In genomic region chr11:119084663-119085522, GRCh38 we compare ENCODE assay signal across 8 cellular contexts. TPM values are rescaled to one million over a fixed set of nuclear protein-coding genes. Genes with fewer than 3 reads are reported as not detected.
DNase-seq lines count a peak whose midpoint lies in the region; ATAC-seq and TF ChIP-seq lines count a peak whose summit lies in the region.

Gene HMBS, plus strand, starts transcription at chr11:119084881. Its CDS starts 153 bp downstream, at chr11:119085034.

- peak within 1 kb of the TSS; percentile 91 for H3K4me3 ChIP-seq in RWPE2 (ENCODE audit: severe bottlenecking)

- peaks cover 24% of the 10 kb centered on the region for H3K36me3 ChIP-seq in RWPE2 (ENCODE audit: low read depth)

- H3K4me3 Mint-ChIP-seq in activated T-helper 2 cell treated with anti-CD3 and anti-CD28 coated beads, Interferon-gamma antibody, Interleukin-2, Interleukin-4, amounts not matched to agents 10 μg/mL and 5 μg/mL and 100 μg/mL, durations not matched to agents 14 hours and 24 hours and 36 hours (ENCODE audit: low read depth), result peak within 1 kb of the TSS; percentile 96
- peak within 1 kb of the TSS; percentile 92 for H3K4me3 Mint-ChIP-seq in natural killer cell

- TF ChIP-seq CTCF in RWPE2 (IDR thresholded peaks at IDR 0.05; ENCODE audit: poor library complexity, severe bottlenecking) (no peak), natural killer cell (IDR thresholded peaks at IDR 0.05) (no peak)

- H3K9me3 Mint-ChIP-seq in activated T-helper 2 cell treated with anti-CD3 and anti-CD28 coated beads, Interferon-gamma antibody, Interleukin-2, Interleukin-4, amounts not matched to agents 10 μg/mL and 5 μg/mL and 100 μg/mL, durations not matched to agents 14 hours and 24 hours and 36 hours, result no peaks in the 10 kb centered on the region
- H3K9me3 Mint-ChIP-seq in natural killer cell, result no peaks in the 10 kb centered on the region

- peak; percentile 96 for DNase-seq in EH (ENCODE audit: low read depth)
- peak; percentile 93 for DNase-seq in H4 (ENCODE audit: low spot score)
- peak; percentile 87 for DNase-seq in LoVo (ENCODE audit: low spot score)
- DNase-seq in RWPE2 (ENCODE audit: low spot score), result peak; percentile 86
- DNase-seq in activated T-helper 2 cell treated with anti-CD3 and anti-CD28 coated beads, Interferon-gamma antibody, Interleukin-2, Interleukin-4, amounts not matched to agents 10 μg/mL and 5 μg/mL and 100 μg/mL, durations not matched to agents 14 hours and 24 hours and 36 hours (ENCODE audit: low spot score), result peak; percentile 91
- DNase-seq in fibroblast of peridontal ligament (ENCODE audit: extremely low read depth), result peak; percentile 92
- peak; percentile 93 for DNase-seq in natural killer cell
- DNase-seq in stimulated activated naive CD4-positive, alpha-beta T cell treated with Interleukin-2 at 50 U/mL for 16 hours (lab: John Stamatoyannopoulos, UW), result peak; percentile 83

- peaks cover 12% of the 10 kb centered on the region for H3K4me1 ChIP-seq in RWPE2 (ENCODE audit: insufficient read depth, poor library complexity, severe bottlenecking)

- H3K27ac Mint-ChIP-seq in activated T-helper 2 cell treated with anti-CD3 and anti-CD28 coated beads, Interferon-gamma antibody, Interleukin-2, Interleukin-4, amounts not matched to agents 10 μg/mL and 5 μg/mL and 100 μg/mL, durations not matched to agents 14 hours and 24 hours and 36 hours, result peak within 1 kb of the TSS; percentile 93
- H3K27ac Mint-ChIP-seq in natural killer cell, result peak within 1 kb of the TSS; percentile 92 to 94

- ATAC-seq in RWPE2 (ENCODE audit: low read depth), result peak; percentile 86
- peak; percentile 93 to 97 (median 95) for ATAC-seq in natural killer cell

- peaks cover 29% of the 10 kb centered on the region for H3K4me1 Mint-ChIP-seq in activated T-helper 2 cell treated with anti-CD3 and anti-CD28 coated beads, Interferon-gamma antibody, Interleukin-2, Interleukin-4, amounts not matched to agents 10 μg/mL and 5 μg/mL and 100 μg/mL, durations not matched to agents 14 hours and 24 hours and 36 hours (ENCODE audit: low read depth)
- H3K4me1 Mint-ChIP-seq in natural killer cell, result peaks cover 12 to 16% of the 10 kb centered on the region in 2 donors

- H3K27me3 ChIP-seq in RWPE2 (ENCODE audit: insufficient read depth, poor library complexity, severe bottlenecking), result no peaks in the 10 kb centered on the region

- no peaks in the 10 kb centered on the region for H3K9me3 ChIP-seq in RWPE2 (ENCODE audit: severe bottlenecking)

- intact Hi-C loops in activated T-helper 2 cell treated with anti-CD3 and anti-CD28 coated beads, Interferon-gamma antibody, Interleukin-2, Interleukin-4, amounts not matched to agents 10 μg/mL and 5 μg/mL and 100 μg/mL, durations not matched to agents 14 hours and 24 hours and 36 hours (cut with micrococcal nuclease), result loop anchor here (1.0 to 2.0 kb wide), 5 partner anchors 10 to 66 kb away; partner anchors contain the start of genes HINFP, HYOU1, RPS25 and TRAPPC4
- intact Hi-C loops in natural killer cell (cut with micrococcal nuclease), result loop anchor here (1.0 to 5.0 kb wide), 4 partner anchors 10 to 37 kb away; partner anchors contain the start of genes DPAGT1, HINFP and HYOU1

- peak within 1 kb of the TSS; percentile 53 for H3K27ac ChIP-seq in RWPE2 (ENCODE audit: poor library complexity, severe bottlenecking)

- H3K27me3 Mint-ChIP-seq in activated T-helper 2 cell treated with anti-CD3 and anti-CD28 coated beads, Interferon-gamma antibody, Interleukin-2, Interleukin-4, amounts not matched to agents 10 μg/mL and 5 μg/mL and 100 μg/mL, durations not matched to agents 14 hours and 24 hours and 36 hours (ENCODE audit: low read depth), result no peaks in the 10 kb centered on the region
- no peaks in the 10 kb centered on the region for H3K27me3 Mint-ChIP-seq in natural killer cell (ENCODE audit: low read depth in 2 of 2)

- peaks cover 27% of the 10 kb centered on the region for H3K36me3 Mint-ChIP-seq in activated T-helper 2 cell treated with anti-CD3 and anti-CD28 coated beads, Interferon-gamma antibody, Interleukin-2, Interleukin-4, amounts not matched to agents 10 μg/mL and 5 μg/mL and 100 μg/mL, durations not matched to agents 14 hours and 24 hours and 36 hours (ENCODE audit: low read depth)
- H3K36me3 Mint-ChIP-seq in natural killer cell, result no peaks in the 10 kb centered on the region

RNA-seq across cellular contexts. Expression of gene HMBS, which starts in this region (rescaled TPM):
- total RNA-seq in H4 (2014; rRNA removed; shearing (Covaris generic)), result 6.2 and 16.4 TPM in 2 replicates
- 57.4 and 59.0 TPM in 2 replicates for total RNA-seq in activated T-helper 2 cell treated with anti-CD3 and anti-CD28 coated beads, Interferon-gamma antibody, Interleukin-2, Interleukin-4, amounts not matched to agents 10 μg/mL and 5 μg/mL and 100 μg/mL, durations not matched to agents 14 hours and 24 hours and 36 hours
- total RNA-seq in natural killer cell, result 10 to 100 TPM in 1 of 3 donors, 1 to 10 TPM in 2; 6.1 to 10.1 (median 6.7) TPM

Comparison
In these comparisons a context has a peak if more than half of its experiments do, and no peak if none do; other contexts are left out.
1. Peak in every context shown above with its lines: DNase-seq, ATAC-seq, H3K4me3 ChIP-seq and H3K27ac ChIP-seq.